37 cellular contexts compared by ENCODE assay signal in genomic region chr9:70293214-70293613, GRCh38.
"Had no signal": no experiment of that assay in that cellular context is flagged by ENCODE, and none has a peak within 500 bp of the region (broad histone marks: within the 10 kb centered on the region; RNA-seq: fewer than 3 reads in every experiment).

No MANE protein-coding gene starts in this region.

- H3K27me3 Mint-ChIP-seq: activated CD4-positive, alpha-beta memory T cell treated with anti-CD3 and anti-CD28 coated beads, Interleukin-2, amount 10 ng/mL, durations not matched to agents 7 days and 5 days; activated CD4-positive, alpha-beta T cell treated with anti-CD3 and anti-CD28 coated beads for 36 hours; activated CD4-positive, alpha-beta T cell treated with anti-CD3 and anti-CD28 coated beads, Interleukin-2, amount 10 ng/mL, durations not matched to agents 7 days and 5 days; activated CD8-positive, alpha-beta memory T cell treated with anti-CD3 and anti-CD28 coated beads, Interleukin-2, amount 10 ng/mL, durations not matched to agents 7 days and 5 days; activated naive CD4-positive, alpha-beta T cell treated with anti-CD3 and anti-CD28 coated beads, Interleukin-2, amount 10 ng/mL, durations not matched to agents 7 days and 5 days; activated naive CD4-positive, alpha-beta T cell treated with anti-CD3 and anti-CD28 coated beads, Interleukin-2, amount 50 U/mL, for 24 hours; activated naive CD8-positive, alpha-beta T cell; activated naive CD8-positive, alpha-beta T cell treated with anti-CD3 and anti-CD28 coated beads, Interleukin-2, amount 10 ng/mL, durations not matched to agents 7 days and 5 days; activated naive CD8-positive, alpha-beta T cell treated with anti-CD3 and anti-CD28 coated beads, Interleukin-2, amount 50 U/mL, for 24 hours; brain; central memory CD8-positive, alpha-beta T cell; T-cell had no signal

- H3K4me1 ChIP-seq: ascending aorta had no signal

- H3K27ac Mint-ChIP-seq: activated CD4-positive, alpha-beta memory T cell treated with anti-CD3 and anti-CD28 coated beads, Interleukin-2, amount 10 ng/mL, durations not matched to agents 7 days and 5 days; activated CD4-positive, alpha-beta T cell treated with anti-CD3 and anti-CD28 coated beads for 36 hours; activated CD4-positive, alpha-beta T cell treated with anti-CD3 and anti-CD28 coated beads, Interleukin-2, amount 10 ng/mL, durations not matched to agents 7 days and 5 days; activated CD8-positive, alpha-beta memory T cell treated with anti-CD3 and anti-CD28 coated beads, Interleukin-2, amount 10 ng/mL, durations not matched to agents 7 days and 5 days; activated CD8-positive, alpha-beta T cell treated with anti-CD3 and anti-CD28 coated beads, Interleukin-2, amount 10 ng/mL, durations not matched to agents 7 days and 5 days; activated naive CD4-positive, alpha-beta T cell treated with anti-CD3 and anti-CD28 coated beads, Interleukin-2, amount 10 ng/mL, durations not matched to agents 7 days and 5 days; activated naive CD8-positive, alpha-beta T cell; activated naive CD8-positive, alpha-beta T cell treated with anti-CD3 and anti-CD28 coated beads, Interleukin-2, amount 10 ng/mL, durations not matched to agents 7 days and 5 days; activated naive CD8-positive, alpha-beta T cell treated with anti-CD3 and anti-CD28 coated beads, Interleukin-2, amount 50 U/mL, for 24 hours; activated T-helper 2 cell treated with anti-CD3 and anti-CD28 coated beads, Interferon-gamma antibody, Interleukin-2, Interleukin-4, amounts not matched to agents 10 μg/mL and 5 μg/mL and 100 μg/mL, durations not matched to agents 14 hours and 24 hours and 36 hours; brain; T-cell; T-helper 2 cell treated with Interferon-gamma antibody and Interleukin-4, amounts not matched to agents 5 μg/mL and 100 μg/mL, for 36 hours had no signal

- ATAC-seq: activated CD4-positive, alpha-beta T cell treated with anti-CD3 and anti-CD28 coated beads for 36 hours; activated CD4-positive, CD25-positive, alpha-beta regulatory T cell treated with anti-CD3 and anti-CD28 coated beads, Interleukin-2, amount 50 U/mL, for 24 hours; activated CD8-positive, alpha-beta memory T cell treated with anti-CD3 and anti-CD28 coated beads, Interleukin-2, amount 10 ng/mL, durations not matched to agents 7 days and 5 days; activated CD8-positive, alpha-beta T cell treated with anti-CD3 and anti-CD28 coated beads, Interleukin-2, amount 10 ng/mL, durations not matched to agents 7 days and 5 days; activated naive CD8-positive, alpha-beta T cell treated with anti-CD3 and anti-CD28 coated beads, Interleukin-2, amount 50 U/mL, for 24 hours; activated T-cell treated with anti-CD3 and anti-CD28 coated beads, Interleukin-2, amount 50 U/mL, for 4 hours; T-cell had no signal

- H3K27me3 ChIP-seq: ascending aorta, cardiac muscle cell had no signal

- H3K9me3 Mint-ChIP-seq: activated naive CD4-positive, alpha-beta T cell treated with anti-CD3 and anti-CD28 coated beads, Interleukin-2, amount 50 U/mL, for 24 hours; activated naive CD8-positive, alpha-beta T cell treated with anti-CD3 and anti-CD28 coated beads, Interleukin-2, amount 50 U/mL, for 24 hours; central memory CD8-positive, alpha-beta T cell had no signal

- H3K4me3 ChIP-seq: ascending aorta, cardiac muscle cell had no signal

- H3K4me3 Mint-ChIP-seq: activated CD4-positive, alpha-beta memory T cell treated with anti-CD3 and anti-CD28 coated beads, Interleukin-2, amount 10 ng/mL, durations not matched to agents 7 days and 5 days; activated CD4-positive, alpha-beta T cell treated with anti-CD3 and anti-CD28 coated beads for 36 hours; activated CD4-positive, alpha-beta T cell treated with anti-CD3 and anti-CD28 coated beads, Interleukin-2, amount 10 ng/mL, durations not matched to agents 7 days and 5 days; activated CD8-positive, alpha-beta memory T cell treated with anti-CD3 and anti-CD28 coated beads, Interleukin-2, amount 10 ng/mL, durations not matched to agents 7 days and 5 days; activated CD8-positive, alpha-beta T cell treated with anti-CD3 and anti-CD28 coated beads, Interleukin-2, amount 10 ng/mL, durations not matched to agents 7 days and 5 days; activated naive CD4-positive, alpha-beta T cell treated with anti-CD3 and anti-CD28 coated beads, Interleukin-2, amount 10 ng/mL, durations not matched to agents 7 days and 5 days; activated naive CD4-positive, alpha-beta T cell treated with anti-CD3 and anti-CD28 coated beads, Interleukin-2, amount 50 U/mL, for 24 hours; activated naive CD8-positive, alpha-beta T cell; activated naive CD8-positive, alpha-beta T cell treated with anti-CD3 and anti-CD28 coated beads, Interleukin-2, amount 10 ng/mL, durations not matched to agents 7 days and 5 days; activated naive CD8-positive, alpha-beta T cell treated with anti-CD3 and anti-CD28 coated beads, Interleukin-2, amount 50 U/mL, for 24 hours; activated T-cell treated with anti-CD3 and anti-CD28 coated beads, Interleukin-2, amount 50 U/mL, for 4 hours; brain; central memory CD8-positive, alpha-beta T cell; T-cell; T-helper 2 cell treated with Interferon-gamma antibody and Interleukin-4, amounts not matched to agents 5 μg/mL and 100 μg/mL, for 36 hours had no signal

- FAIRE-seq: bronchial epithelial cell, TTC549 had no signal

- H3K27ac ChIP-seq: ascending aorta, cardiac muscle cell, VCaP had no signal

- DNase-seq: activated CD4-positive, alpha-beta memory T cell treated with anti-CD3 and anti-CD28 coated beads, Interleukin-2, amount 10 ng/mL, durations not matched to agents 7 days and 5 days; activated CD4-positive, alpha-beta T cell treated with anti-CD3 and anti-CD28 coated beads for 1 hour; activated CD4-positive, alpha-beta T cell treated with anti-CD3 and anti-CD28 coated beads for 36 hours; activated CD4-positive, alpha-beta T cell treated with anti-CD3 and anti-CD28 coated beads for 48 hours; activated CD4-positive, alpha-beta T cell treated with anti-CD3 and anti-CD28 coated beads, Interleukin-2, amount 10 ng/mL, durations not matched to agents 7 days and 5 days; activated CD4-positive, alpha-beta T cell treated with anti-CD3 and anti-CD28 coated beads, Interleukin-2, amount 50 U/mL, for 48 hours; activated CD4-positive, CD25-positive, alpha-beta regulatory T cell; activated CD8-positive, alpha-beta memory T cell treated with anti-CD3 and anti-CD28 coated beads for 24 hours; activated CD8-positive, alpha-beta memory T cell treated with anti-CD3 and anti-CD28 coated beads, Interleukin-2, amount 10 ng/mL, durations not matched to agents 7 days and 5 days; activated CD8-positive, alpha-beta memory T cell treated with anti-CD3 and anti-CD28 coated beads, Interleukin-2, amount 50 U/mL, for 48 hours; activated CD8-positive, alpha-beta T cell treated with anti-CD3 and anti-CD28 coated beads, Interleukin-2, amount 10 ng/mL, durations not matched to agents 7 days and 5 days; activated effector memory CD4-positive, alpha-beta T cell treated with Interleukin-2 at 50 U/mL for 16 hours; activated gamma-delta T cell; activated naive CD4-positive, alpha-beta T cell treated with anti-CD3 and anti-CD28 coated beads, Interleukin-2, amount 10 ng/mL, durations not matched to agents 7 days and 5 days; activated naive CD4-positive, alpha-beta T cell treated with Interleukin-2 at 50 U/mL for 16 hours; activated naive CD8-positive, alpha-beta T cell treated with anti-CD3 and anti-CD28 coated beads, Interleukin-2, amount 10 ng/mL, durations not matched to agents 7 days and 5 days; activated naive CD8-positive, alpha-beta T cell treated with anti-CD3 and anti-CD28 coated beads, Interleukin-2, amount 50 U/mL, for 24 hours; activated T-cell treated with anti-CD3 and anti-CD28 coated beads, Interleukin-2, amount 50 U/mL, for 4 hours; amygdala; anterior cingulate cortex; caudate nucleus; cerebellar nuclear complex; T-cell; T-helper 2 cell; T-helper 9 cell had no signal

- H3K4me1 Mint-ChIP-seq: activated CD4-positive, alpha-beta T cell treated with anti-CD3 and anti-CD28 coated beads, Interleukin-2, amount 10 ng/mL, durations not matched to agents 7 days and 5 days; activated naive CD4-positive, alpha-beta T cell treated with anti-CD3 and anti-CD28 coated beads, Interleukin-2, amount 10 ng/mL, durations not matched to agents 7 days and 5 days; brain had no signal
